8 cellular contexts compared by ENCODE assay signal in the genomic region with DNA sequence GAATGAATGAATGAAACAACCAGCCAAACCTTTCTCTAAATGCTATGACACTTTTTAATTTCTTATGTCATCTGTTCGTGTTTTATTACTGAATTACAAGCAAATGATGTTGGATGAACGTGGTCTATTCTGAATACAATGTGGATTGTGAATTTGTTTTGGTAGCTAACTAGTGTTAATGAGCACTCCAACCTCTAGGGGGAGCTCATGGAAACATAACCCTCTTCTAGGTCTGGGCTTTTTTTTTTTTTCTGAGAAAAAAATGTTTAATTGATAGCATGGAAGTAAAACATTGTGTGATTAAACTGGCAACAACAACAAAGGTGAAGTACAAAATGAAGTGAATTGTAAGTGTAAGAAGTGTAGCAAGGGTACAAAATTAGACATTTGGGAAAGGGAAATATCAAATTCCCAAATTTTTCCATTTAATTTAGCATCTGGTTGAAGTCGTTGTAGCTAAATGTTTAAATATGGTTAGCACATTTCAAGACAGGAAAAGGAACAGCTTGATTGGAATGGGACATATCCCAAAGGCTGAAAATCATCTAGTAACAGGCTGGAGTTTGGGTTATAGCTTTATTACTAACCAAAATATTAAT. TPM values are rescaled to one million over a fixed set of nuclear protein-coding genes. Genes with fewer than 3 reads are reported as not detected.
DNase-seq lines count a peak whose midpoint lies in the region; ATAC-seq and TF ChIP-seq lines count a peak whose summit lies in the region.

No MANE protein-coding gene starts in this region.

- no peak overlapping the region for H3K9ac ChIP-seq in OCI-LY3 (ENCODE audit: low read length)

- WGBS in esophagus muscularis mucosa = 63% methylated on average over 3 of the region's 3 CpGs
- 59 to 68% (median 66%) methylated on average over 3 of the region's 3 CpGs for WGBS in spleen, 5 donors
- 43 to 52% (median 51%) methylated on average over 3 of the region's 3 CpGs for WGBS in psoas muscle, 3 donors

- H3K27ac ChIP-seq in OCI-LY3 (ENCODE audit: low read length) = no peak overlapping the region
- H3K27ac ChIP-seq in esophagus muscularis mucosa (replicated peaks in 1 of 4) = no peak overlapping the region
- no peak overlapping the region for H3K27ac ChIP-seq in spleen
- H3K27ac ChIP-seq in psoas muscle = no peak overlapping the region

- H3K4me3 ChIP-seq in AG09309 (ENCODE audit: control insufficient read depth, low read depth, low read length) (no peak overlapping the region), OCI-LY3 (ENCODE audit: low read length) (no peak overlapping the region), esophagus muscularis mucosa (no peak overlapping the region), spleen (no peak overlapping the region), psoas muscle (no peak overlapping the region)

- peak; percentile 68 for TF ChIP-seq CTCF in AG09309 (IDR thresholded peaks at IDR 0.05; ENCODE audit: control insufficient read depth, insufficient read depth, low read depth, low read length, missing control alignments)
- TF ChIP-seq CTCF in GM12874 (IDR thresholded peaks at IDR 0.05; ENCODE audit: insufficient read depth, low read depth, low read length) = peak; percentile 50
- peak; percentile 92 for TF ChIP-seq CTCF in OCI-LY3 (IDR thresholded peaks at IDR 0.05; ENCODE audit: low read depth, low read length)
- TF ChIP-seq CTCF in esophagus muscularis mucosa (IDR thresholded peaks at IDR 0.05) = peak in 2 of 3 experiments; percentile 31 to 42
- TF ChIP-seq CTCF in spleen (IDR thresholded peaks at IDR 0.05 in 8 of 11, conservative IDR thresholded peaks at IDR 0.05 in 3 of 11) = peak in 8 of 11 experiments; percentile 19 to 56 (median 46)
- no peak for TF ChIP-seq CTCF in psoas muscle (IDR thresholded peaks at IDR 0.05)

- H3K36me3 ChIP-seq in OCI-LY3 (replicated peaks; ENCODE audit: low read depth, low read length) (no peaks in the 10 kb centered on the region), esophagus muscularis mucosa (no peaks in the 10 kb centered on the region), spleen (no peaks in the 10 kb centered on the region), psoas muscle (ENCODE audit: insufficient read depth in 1 of 2, low read depth in 1 of 2) (no peaks in the 10 kb centered on the region)

- no peaks in the 10 kb centered on the region; the same call in 1 of the 2 replicates for H3K9me3 ChIP-seq in OCI-LY3 (ENCODE audit: insufficient read depth, low read length)
- no peaks in the 10 kb centered on the region for H3K9me3 ChIP-seq in esophagus muscularis mucosa
- H3K9me3 ChIP-seq in spleen = peaks cover 0 to 9% (median 0%) of the 10 kb centered on the region in 8 donors
- H3K9me3 ChIP-seq in psoas muscle = peaks cover 6% of the 10 kb centered on the region

- ATAC-seq in HG02973 (IDR thresholded peaks at IDR 0.05; ENCODE audit: unreplicated experiment) = peak; percentile 73
- no peak for ATAC-seq in psoas muscle

- H3K79me2 ChIP-seq in OCI-LY3 (ENCODE audit: low read length) = no peaks in the 10 kb centered on the region

- TF ChIP-seq EP300 in esophagus muscularis mucosa (IDR thresholded peaks at IDR 0.05) = no peak

- no peak overlapping the region for H2AFZ ChIP-seq in OCI-LY3 (ENCODE audit: low read depth, low read length)

- H3K4me1 ChIP-seq in OCI-LY3 (ENCODE audit: low read length) (peaks cover 7% of the 10 kb centered on the region), esophagus muscularis mucosa (no peaks in the 10 kb centered on the region), spleen (no peaks in the 10 kb centered on the region), psoas muscle (no peaks in the 10 kb centered on the region)

- intact Hi-C loops in esophagus muscularis mucosa (cut with DNase I) = no loop called here
- intact Hi-C loops in spleen (cut with DNase I; ENCODE audit: low total_unique reads) = no loop called here
- intact Hi-C loops in psoas muscle (cut with DNase I) = no loop called here

- H3K27me3 ChIP-seq in OCI-LY3 (ENCODE audit: low read depth, low read length) (no peaks in the 10 kb centered on the region), esophagus muscularis mucosa (no peaks in the 10 kb centered on the region), spleen (replicated peaks in 1 of 7) (no peaks in the 10 kb centered on the region), psoas muscle (ENCODE audit: insufficient read depth in 3 of 3, low read length in 2 of 3) (no peaks in the 10 kb centered on the region)

- no peak overlapping the region for H3K4me2 ChIP-seq in OCI-LY3 (ENCODE audit: low read length)

- H4K20me1 ChIP-seq in OCI-LY3 (ENCODE audit: insufficient read depth, low read length) = no peaks in the 10 kb centered on the region

- DNase-seq in AG09309 (ENCODE audit: low read depth) (peak; percentile 5), esophagus muscularis mucosa (ENCODE audit: extremely low spot score) (no peak), spleen (no peak), NCI-H2029 treated with DMSO at 0.1 percent for 48 hours (lab: John Stamatoyannopoulos, UW) (no peak), psoas muscle (no peak)

- TF ChIP-seq POLR2A in esophagus muscularis mucosa (IDR thresholded peaks at IDR 0.05; ENCODE audit: low read depth) = no peak
- TF ChIP-seq POLR2A in spleen (IDR thresholded peaks at IDR 0.05) = no peak

RNA-seq across cellular contexts. Expression of a gene that starts 42.6 kb away (rescaled TPM):
- total RNA-seq in esophagus muscularis mucosa (10 to 100 TPM in 1 of 4 donors, 1 to 10 TPM in 3; 2.7 to 18.6 (median 4.3) TPM), spleen (1 to 10 TPM; 1.3 to 8.3 (median 3.6) TPM), psoas muscle (under 1 TPM; 0.08 to 0.53 (median 0.27) TPM)
- polyA plus RNA-seq in spleen (under 1 TPM; 0.20 to 0.42 (median 0.30) TPM), psoas muscle (under 1 TPM; 0.03 to 0.13 (median 0.05) TPM)
